ENCODE assay signal across 8 cellular contexts in genomic region chr6:95109212-95109611, GRCh38.
"Had no signal": no experiment of that assay in that cellular context is flagged by ENCODE, and none has a peak within 500 bp of the region (broad histone marks: within the 10 kb centered on the region; RNA-seq: fewer than 3 reads in every experiment).

No MANE protein-coding gene starts in this region.

- FAIRE-seq: G401.6, GM12878, GM12891, GM12892, GM18507, GM19239 had no signal

- ATAC-seq: GM12878 had no signal

- DNase-seq: GDM1, GF-D8 had no signal

- H3K4me3 ChIP-seq: GM12878 had no signal
